Comparison of ENCODE assay signal across 10 cellular contexts in the genomic region with DNA sequence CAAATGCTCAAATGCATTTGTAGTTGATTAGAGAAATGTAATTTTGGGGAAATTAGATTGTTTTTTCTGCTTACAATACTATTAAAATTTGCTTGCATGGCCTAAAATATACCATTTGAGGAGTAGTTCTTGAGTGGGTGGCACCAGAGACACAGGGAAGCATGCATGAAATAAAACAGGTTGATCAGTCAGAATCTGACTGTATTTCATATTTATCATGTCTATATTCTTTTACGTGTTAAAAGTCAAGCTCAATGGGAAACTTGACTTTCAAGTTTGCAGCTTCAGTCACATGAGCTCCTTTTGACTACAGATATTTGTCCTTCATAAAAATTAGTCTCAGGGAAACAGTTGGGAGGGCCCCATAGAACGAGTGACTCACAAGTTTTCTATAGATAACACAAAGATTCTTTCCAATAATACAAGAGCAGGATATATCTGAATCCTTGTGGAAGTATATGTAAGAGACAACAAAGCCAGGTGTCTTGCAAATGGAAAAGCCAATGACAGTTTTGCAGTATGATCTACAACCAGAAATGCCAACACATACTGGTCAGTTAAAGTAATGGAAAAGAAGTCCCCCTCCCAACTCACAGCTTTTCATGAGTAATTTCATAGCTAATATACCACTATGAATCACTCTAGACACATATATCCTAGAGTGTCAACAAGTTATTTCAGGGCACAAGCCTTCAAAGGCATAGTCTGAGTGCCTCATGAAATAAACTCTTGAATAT. TPM values are rescaled to one million over a fixed set of nuclear protein-coding genes. Genes with fewer than 3 reads are reported as not detected.
DNase-seq lines count a peak whose midpoint lies in the region; ATAC-seq and TF ChIP-seq lines count a peak whose summit lies in the region.
"Had no signal": no experiment of that assay in that cellular context is flagged by ENCODE, and none has a peak within 500 bp of the region (broad histone marks: within the 10 kb centered on the region; RNA-seq: fewer than 3 reads in every experiment).

No MANE protein-coding gene starts in this region.

- no peak overlapping the region for H3K4me3 ChIP-seq in heart right ventricle
- no peak overlapping the region for H3K4me3 ChIP-seq in foreskin fibroblast (ENCODE audit: low read depth in 1 of 2, low read length in 2 of 2)
- H3K4me3 ChIP-seq in suprapubic skin: no peak overlapping the region
- H3K4me3 ChIP-seq: ovary had no signal

- no peak for TF ChIP-seq CTCF in heart right ventricle (IDR thresholded peaks at IDR 0.05)
- no peak for TF ChIP-seq CTCF in foreskin fibroblast (IDR thresholded peaks at IDR 0.05; ENCODE audit: low read depth, low read length)
- no peak for TF ChIP-seq CTCF in suprapubic skin (IDR thresholded peaks at IDR 0.05)

- H3K9me3 ChIP-seq in heart right ventricle (no peaks in the 10 kb centered on the region), suprapubic skin (no peaks in the 10 kb centered on the region)
- H3K9me3 ChIP-seq: ovary had no signal

- peak overlapping the region in 8 of 10 donors; percentile 10 to 85 (median 52) for H3K27ac ChIP-seq in heart right ventricle
- peak overlapping the region; percentile 30 for H3K27ac ChIP-seq in suprapubic skin
- H3K27ac ChIP-seq: ovary had no signal

- H3K36me3 ChIP-seq in heart right ventricle (peaks cover 0 to 99% (median 17%) of the 10 kb centered on the region in 9 donors), suprapubic skin (peaks cover 37% of the 10 kb centered on the region)
- H3K36me3 ChIP-seq: ovary had no signal

- H3K4me1 ChIP-seq in heart right ventricle: peaks cover 0 to 63% (median 24%) of the 10 kb centered on the region in 9 donors
- H3K4me1 ChIP-seq in suprapubic skin: peaks cover 4% of the 10 kb centered on the region

- H3K27me3 ChIP-seq in heart right ventricle (no peaks in the 10 kb centered on the region), suprapubic skin (no peaks in the 10 kb centered on the region)
- H3K27me3 ChIP-seq: ovary had no signal

- intact Hi-C loops in heart right ventricle (cut with DNase I) (loop anchor here in 1 of 10 donors (5.0 kb wide), 1 partner anchor 47 kb away; no protein-coding TSS in a partner anchor), left ventricle myocardium superior (cut with micrococcal nuclease) (no loop called here)

- WGBS in heart right ventricle, 2 donors: 34 to 52% methylated on average over 2 of the region's 2 CpGs
- 48% methylated on average over 2 of the region's 2 CpGs for WGBS in suprapubic skin

- ATAC-seq in heart right ventricle (peak in 2 of 8 donors; percentile 15 to 31), left ventricle myocardium superior (no peak), GM19351 (IDR thresholded peaks at IDR 0.05; ENCODE audit: unreplicated experiment) (no peak), HG02981 (IDR thresholded peaks at IDR 0.05; ENCODE audit: unreplicated experiment) (no peak)

- no peak for TF ChIP-seq EP300 in suprapubic skin (IDR thresholded peaks at IDR 0.05)

- DNase-seq in heart right ventricle (no peak), left ventricle myocardium superior (no peak), SW480 (ENCODE audit: low spot score) (peak; percentile 8), foreskin fibroblast (peak; percentile 67 to 75), suprapubic skin (ENCODE audit: low spot score in 2 of 2) (no peak), T-helper 2 cell (no peak)
- DNase-seq: activated CD4-positive, alpha-beta T cell treated with anti-CD3 and anti-CD28 coated beads, Interleukin-2, amount 10 ng/mL, durations not matched to agents 7 days and 5 days; ovary had no signal

- no peak for TF ChIP-seq POLR2A in suprapubic skin (IDR thresholded peaks at IDR 0.05)

RNA-seq across cellular contexts. Expression of a gene that starts 42.2 kb away (rescaled TPM):
- total RNA-seq in heart right ventricle (100 to 1,000 TPM in 4 of 10 donors, 10 to 100 TPM in 6; 72.0 to 110 (median 90.9) TPM), left ventricle myocardium superior (104 TPM), suprapubic skin (10 to 100 TPM in 1 of 4 donors, 1 to 10 TPM in 3; 1.4 to 13.7 (median 6.6) TPM)
- 100 to 1,000 TPM in 1 of 2 donors, 10 to 100 TPM in 1; 53.2 to 262 TPM for polyA plus RNA-seq in heart right ventricle

Comparison
In these comparisons a context has a peak if more than half of its experiments do, and no peak if none do; other contexts are left out.
1. DNase-seq: peak in SW480 (single experiment) and foreskin fibroblast (2 of 2); none in heart right ventricle (0 of 2), left ventricle myocardium superior (single experiment), suprapubic skin (0 of 2) and T-helper 2 cell (0 of 5).